17 cellular contexts compared by ENCODE assay signal in the genomic region with DNA sequence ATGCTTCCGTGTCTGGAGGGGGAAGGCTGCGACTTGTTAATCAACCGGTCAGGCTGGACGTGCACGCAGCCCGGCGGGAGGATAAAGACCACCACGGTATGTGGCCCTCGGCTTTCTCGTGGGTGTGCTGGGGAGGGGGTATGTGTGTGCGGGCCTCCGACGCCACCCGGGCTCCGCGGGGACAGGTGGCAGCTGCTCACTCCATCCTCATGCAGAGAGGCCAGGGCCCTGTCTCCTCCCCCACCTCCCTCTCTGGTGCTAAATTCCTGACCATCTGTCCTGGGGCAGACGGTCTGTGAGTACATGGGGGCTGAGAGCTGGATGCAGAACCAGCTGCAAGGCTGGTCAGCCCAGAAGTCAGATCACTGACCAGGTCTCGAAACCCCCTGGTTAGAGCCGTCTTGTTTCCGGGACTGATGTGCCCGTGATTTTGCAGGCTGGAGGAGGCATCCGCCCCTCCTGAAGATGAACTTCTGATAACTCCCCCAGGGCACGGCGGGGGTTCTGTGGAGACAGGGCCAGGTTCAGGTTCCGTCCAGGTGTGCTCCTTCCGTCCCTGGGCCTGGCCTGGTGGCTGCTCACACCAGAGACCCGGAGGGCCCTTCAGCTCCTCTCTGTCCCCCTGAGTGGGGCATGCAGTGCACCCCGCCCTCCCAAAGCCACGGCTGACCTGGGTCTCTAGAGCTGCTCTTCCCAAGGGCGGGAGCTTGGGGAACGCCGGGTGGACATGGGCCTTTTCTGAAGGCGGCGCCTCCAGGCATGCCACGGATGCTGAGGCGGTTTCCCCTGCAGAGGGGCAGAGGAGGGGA.
DNase-seq lines count a peak whose midpoint lies in the region; ATAC-seq and TF ChIP-seq lines count a peak whose summit lies in the region.
"Had no signal": no experiment of that assay in that cellular context is flagged by ENCODE, and none has a peak within 500 bp of the region (broad histone marks: within the 10 kb centered on the region; RNA-seq: fewer than 3 reads in every experiment).

No MANE protein-coding gene starts in this region.

- H3K27ac Mint-ChIP-seq in natural killer cell treated with Interleukin-12 subunit alpha and Interleukin-12 subunit beta and Interleukin-15 and Interleukin-18, amount 100 ng/mL, for 72 hours = no peak overlapping the region
- no peak overlapping the region for H3K27ac Mint-ChIP-seq in natural killer cell
- H3K27ac Mint-ChIP-seq: H9 had no signal

- H3K4me1 Mint-ChIP-seq in natural killer cell treated with Interleukin-12 subunit alpha and Interleukin-12 subunit beta and Interleukin-15 and Interleukin-18, amount 100 ng/mL, for 72 hours (ENCODE audit: low read depth in 2 of 2) = no peaks in the 10 kb centered on the region
- H3K4me1 Mint-ChIP-seq in natural killer cell = no peaks in the 10 kb centered on the region

- H3K4me3 Mint-ChIP-seq in natural killer cell treated with Interleukin-12 subunit alpha and Interleukin-12 subunit beta and Interleukin-15 and Interleukin-18, amount 100 ng/mL, for 72 hours = no peak overlapping the region
- H3K4me3 Mint-ChIP-seq in natural killer cell = no peak overlapping the region
- H3K4me3 Mint-ChIP-seq: H9 had no signal

- H3K4me3 ChIP-seq in dorsolateral prefrontal cortex = no peak overlapping the region

- no peaks in the 10 kb centered on the region for H3K27me3 ChIP-seq in dorsolateral prefrontal cortex

- no peak for ATAC-seq in natural killer cell treated with Interleukin-12 subunit alpha and Interleukin-12 subunit beta and Interleukin-15 and Interleukin-18, amount 100 ng/mL, for 72 hours
- ATAC-seq in natural killer cell = no peak
- ATAC-seq in sciatic nerve = no peak
- ATAC-seq in HG02798 (IDR thresholded peaks at IDR 0.05; ENCODE audit: poor library complexity, unreplicated experiment) = no peak

- TF ChIP-seq CTCF in natural killer cell (IDR thresholded peaks at IDR 0.05) (no peak), dorsolateral prefrontal cortex (IDR thresholded peaks at IDR 0.05 in 54 of 56, conservative IDR thresholded peaks at IDR 0.05 in 2 of 56; ENCODE audit: low read depth in 1 of 56, partially characterized antibody in 56 of 56) (no peak)

- DNase-seq in natural killer cell treated with Interleukin-12 subunit alpha and Interleukin-12 subunit beta and Interleukin-15 and Interleukin-18, amount 100 ng/mL, for 72 hours (ENCODE audit: low spot score) = peak; percentile 56
- no peak for DNase-seq in natural killer cell
- DNase-seq in dorsolateral prefrontal cortex = peak in 6 of 10 donors; percentile 16 to 35 (median 24)
- DNase-seq in sciatic nerve (ENCODE audit: low spot score) = peak; percentile 55
- no peak for DNase-seq in EL
- DNase-seq in activated CD8-positive, alpha-beta memory T cell treated with anti-CD3 and anti-CD28 coated beads, Interleukin-2, amount 50 U/mL, for 4 hours = no peak
- DNase-seq: ACHN, C1 segment of cervical spinal cord, DMS79 treated with DMSO at 0.1 percent for 48 hours, H9, KG1, NCI-H1694 treated with DMSO at 0.1 percent for 48 hours, NCI-H510A, NCI-H82, OCI-M1, SHP77 treated with DMSO at 0.1 percent for 48 hours had no signal

- H3K27ac ChIP-seq in dorsolateral prefrontal cortex = no peak overlapping the region

- H3K27me3 Mint-ChIP-seq in natural killer cell treated with Interleukin-12 subunit alpha and Interleukin-12 subunit beta and Interleukin-15 and Interleukin-18, amount 100 ng/mL, for 72 hours = no peaks in the 10 kb centered on the region
- no peaks in the 10 kb centered on the region for H3K27me3 Mint-ChIP-seq in natural killer cell (ENCODE audit: low read depth in 2 of 2)

- intact Hi-C loops in natural killer cell (cut with micrococcal nuclease) (no loop called here), dorsolateral prefrontal cortex (cut with DNase I) (loop anchor here in 1 of 2 donors (10.0 kb wide), 1 partner anchor 217 kb away; no protein-coding TSS in a partner anchor), sciatic nerve (cut with DNase I) (no loop called here)

- no peaks in the 10 kb centered on the region for H3K36me3 Mint-ChIP-seq in natural killer cell treated with Interleukin-12 subunit alpha and Interleukin-12 subunit beta and Interleukin-15 and Interleukin-18, amount 100 ng/mL, for 72 hours
- H3K36me3 Mint-ChIP-seq in natural killer cell = no peaks in the 10 kb centered on the region

- no peaks in the 10 kb centered on the region for H3K9me3 Mint-ChIP-seq in natural killer cell treated with Interleukin-12 subunit alpha and Interleukin-12 subunit beta and Interleukin-15 and Interleukin-18, amount 100 ng/mL, for 72 hours
- no peaks in the 10 kb centered on the region for H3K9me3 Mint-ChIP-seq in natural killer cell
- H3K9me3 Mint-ChIP-seq: H9 had no signal

Comparison
In these comparisons a context has a peak if more than half of its experiments do, and no peak if none do; other contexts are left out.
1. DNase-seq: peak in natural killer cell treated with Interleukin-12 subunit alpha and Interleukin-12 subunit beta and Interleukin-15 and Interleukin-18, amount 100 ng/mL, for 72 hours (single experiment), dorsolateral prefrontal cortex (6 of 10) and sciatic nerve (single experiment); none in natural killer cell (single experiment), EL (single experiment) and activated CD8-positive, alpha-beta memory T cell treated with anti-CD3 and anti-CD28 coated beads, Interleukin-2, amount 50 U/mL, for 4 hours (single experiment).